In the genomic region with DNA sequence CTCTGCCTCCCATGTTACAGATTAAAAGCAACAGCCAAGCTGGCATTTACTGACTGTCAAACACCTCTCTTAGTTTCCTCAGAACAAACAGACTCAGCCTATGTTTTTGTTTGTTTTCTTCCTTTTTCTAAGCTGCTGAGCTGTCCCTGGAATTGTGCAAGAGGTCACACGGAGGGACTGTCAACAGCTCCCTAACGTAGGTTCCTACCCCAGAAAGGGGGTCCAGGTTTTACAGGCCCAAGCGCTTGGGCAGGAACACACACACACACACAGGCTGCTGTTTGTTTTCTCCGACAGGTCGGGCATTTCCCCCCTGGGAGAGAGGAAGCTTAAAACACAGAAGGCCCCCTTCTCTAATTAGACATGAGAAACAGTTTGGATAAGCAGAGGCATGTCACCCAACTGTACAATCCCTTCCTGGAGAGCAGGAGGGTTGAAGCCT, we compare ENCODE assay signal across 2 cellular contexts.
TF ChIP-seq lines count a peak whose summit lies in the region.

No MANE protein-coding gene starts in this region.

TF ChIP-seq in IMR-90, 13 proteins besides CTCF, POLR2A, EP300 and RAD21 (continued from another document):
- TF ChIP-seq RFX5 (IDR thresholded peaks at IDR 0.05; ENCODE audit: low read depth, low read length): no peak
- TF ChIP-seq MXI1 (IDR thresholded peaks at IDR 0.05; ENCODE audit: borderline replicate concordance, low read depth, low read length): no peak
- TF ChIP-seq FOS (IDR thresholded peaks at IDR 0.05; ENCODE audit: low read depth, low read length): no peak
- TF ChIP-seq, protein P1, sequence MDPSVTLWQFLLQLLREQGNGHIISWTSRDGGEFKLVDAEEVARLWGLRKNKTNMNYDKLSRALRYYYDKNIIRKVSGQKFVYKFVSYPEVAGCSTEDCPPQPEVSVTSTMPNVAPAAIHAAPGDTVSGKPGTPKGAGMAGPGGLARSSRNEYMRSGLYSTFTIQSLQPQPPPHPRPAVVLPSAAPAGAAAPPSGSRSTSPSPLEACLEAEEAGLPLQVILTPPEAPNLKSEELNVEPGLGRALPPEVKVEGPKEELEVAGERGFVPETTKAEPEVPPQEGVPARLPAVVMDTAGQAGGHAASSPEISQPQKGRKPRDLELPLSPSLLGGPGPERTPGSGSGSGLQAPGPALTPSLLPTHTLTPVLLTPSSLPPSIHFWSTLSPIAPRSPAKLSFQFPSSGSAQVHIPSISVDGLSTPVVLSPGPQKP (IDR thresholded peaks at IDR 0.05; ENCODE audit: borderline replicate concordance, low read depth, low read length): no peak
- TF ChIP-seq USF2 (IDR thresholded peaks at IDR 0.05; ENCODE audit: low read depth, low read length): no peak

TF ChIP-seq in WTC11, 78 proteins besides CTCF, POLR2A, EP300 and RAD21 (continued from another document):
- no peak for TF ChIP-seq PRDM15 (CRISPR knock-in tag; IDR thresholded peaks at IDR 0.05)
TF ChIP-seq in WTC11: peak in this region for 1.
